In the genomic region with DNA sequence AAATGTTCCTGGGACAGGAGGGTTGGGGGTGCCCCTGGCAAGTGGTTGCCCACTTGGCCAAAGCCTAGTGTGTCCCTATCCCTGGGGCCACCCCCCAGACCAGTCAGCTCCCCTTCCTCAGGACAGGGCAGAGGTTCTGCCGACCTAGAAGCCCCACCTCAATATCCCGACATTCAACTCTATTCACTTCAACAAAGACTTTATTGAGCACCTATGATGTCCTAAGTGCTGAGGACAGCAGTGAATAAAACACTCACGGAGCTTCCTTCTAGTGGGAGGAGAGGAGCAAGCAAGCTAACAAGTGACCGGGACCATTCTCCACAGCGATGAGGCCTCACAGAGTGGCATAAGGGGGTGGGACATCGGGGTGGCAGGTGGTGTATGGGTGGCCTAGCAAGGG, we compare ENCODE assay signal across 21 cellular contexts. TPM values are rescaled to one million over a fixed set of nuclear protein-coding genes. Genes with fewer than 3 reads are reported as not detected.
A peak's percentile ranks its signal among the peaks of the same experiment; 100 is the strongest.
DNase-seq lines count a peak whose midpoint lies in the region; FAIRE-seq and TF ChIP-seq lines count a peak whose summit lies in the region.
"Had no signal": no experiment of that assay in that cellular context is flagged by ENCODE, and none has a peak within 500 bp of the region (broad histone marks: within the 10 kb centered on the region; RNA-seq: fewer than 3 reads in every experiment).

No MANE protein-coding gene starts in this region.

- H3K4me3 ChIP-seq in BLaER1 treated with 17β-estradiol and CSF1 and Interleukin-3, amounts not matched to agents 10 nM and 100 nM, result no peak overlapping the region
- H3K4me3 ChIP-seq in astrocyte (ENCODE audit: insufficient read depth, low read depth, low read length), result no peak overlapping the region
- H3K4me3 ChIP-seq in esophagus squamous epithelium, result no peak overlapping the region
- H3K4me3 ChIP-seq: GM23248 had no signal

- H3K4me1 ChIP-seq in BLaER1 treated with 17β-estradiol and CSF1 and Interleukin-3, amounts not matched to agents 10 nM and 100 nM, result peaks cover 0 to 32% (median 12%) of the 10 kb centered on the region in 10 experiments; a peak in 12 of 20 replicates
- no peaks in the 10 kb centered on the region for H3K4me1 ChIP-seq in astrocyte (ENCODE audit: insufficient read depth, low read length)
- no peaks in the 10 kb centered on the region for H3K4me1 ChIP-seq in esophagus squamous epithelium
- H3K4me1 ChIP-seq: Caco-2 had no signal

- peaks cover 0 to 31% (median 0%) of the 10 kb centered on the region in 11 experiments; a peak in 3 of 22 replicates for H4K20me1 ChIP-seq in BLaER1 treated with 17β-estradiol and CSF1 and Interleukin-3, amounts not matched to agents 10 nM and 100 nM
- no peaks in the 10 kb centered on the region for H4K20me1 ChIP-seq in astrocyte (ENCODE audit: insufficient read depth, low read length)

- peaks cover 2% of the 10 kb centered on the region for H3K36me3 Mint-ChIP-seq in astrocyte (ENCODE audit: low read depth, unreplicated experiment)
- H3K36me3 Mint-ChIP-seq in glutamatergic neuron (ENCODE audit: unreplicated experiment), result no peaks in the 10 kb centered on the region
- no peaks in the 10 kb centered on the region for H3K36me3 Mint-ChIP-seq in type B pancreatic cell
- H3K36me3 Mint-ChIP-seq: IgD-negative memory B cell had no signal

- H3K9ac ChIP-seq in BLaER1 treated with 17β-estradiol and CSF1 and Interleukin-3, amounts not matched to agents 10 nM and 100 nM, result no peak overlapping the region
- H3K9ac ChIP-seq in astrocyte (ENCODE audit: low read length), result no peak overlapping the region
- H3K9ac ChIP-seq: GM23248 had no signal

- H3K79me2 ChIP-seq in astrocyte (ENCODE audit: insufficient read depth, low read length), result no peaks in the 10 kb centered on the region

- 0 out of 22 replicates have a peak, but pooled peaks cover 0 to 5% (median 0%) of the 10 kb centered on the region in 11 experiments for H3K9me3 ChIP-seq in BLaER1 treated with 17β-estradiol and CSF1 and Interleukin-3, amounts not matched to agents 10 nM and 100 nM (replicated peaks in 1 of 11)
- no peaks in the 10 kb centered on the region for H3K9me3 ChIP-seq in astrocyte (ENCODE audit: insufficient read depth, low read depth, low read length)
- no peaks in the 10 kb centered on the region for H3K9me3 ChIP-seq in esophagus squamous epithelium
- H3K9me3 ChIP-seq: Caco-2 had no signal

- H2AFZ ChIP-seq in astrocyte (ENCODE audit: low read depth, low read length), result no peak overlapping the region
- H2AFZ ChIP-seq: GM23248 had no signal

- H3K9me3 Mint-ChIP-seq in astrocyte (ENCODE audit: unreplicated experiment) (no peaks in the 10 kb centered on the region), glutamatergic neuron (ENCODE audit: unreplicated experiment) (peaks cover 10% of the 10 kb centered on the region), type B pancreatic cell (no peaks in the 10 kb centered on the region)
- H3K9me3 Mint-ChIP-seq: CD4-positive, alpha-beta T cell; HFFc6 had no signal

- no peaks in the 10 kb centered on the region for H3K27me3 ChIP-seq in BLaER1 treated with 17β-estradiol and CSF1 and Interleukin-3, amounts not matched to agents 10 nM and 100 nM
- H3K27me3 ChIP-seq in astrocyte (ENCODE audit: insufficient read depth, low read length), result peaks cover 22% of the 10 kb centered on the region
- H3K27me3 ChIP-seq in esophagus squamous epithelium, result peaks cover 0 to 71% (median 4%) of the 10 kb centered on the region in 4 donors

- TF ChIP-seq CTCF in astrocyte (IDR thresholded peaks at IDR 0.05; ENCODE audit: insufficient read depth, low read depth, low read length) (no peak), glutamatergic neuron (IDR thresholded peaks at IDR 0.05; ENCODE audit: partially characterized antibody, unreplicated experiment) (no peak), type B pancreatic cell (conservative IDR thresholded peaks at IDR 0.05) (no peak), esophagus squamous epithelium (IDR thresholded peaks at IDR 0.05) (no peak)

- H3K27ac Mint-ChIP-seq in astrocyte (ENCODE audit: unreplicated experiment) (peak overlapping the region; percentile 47), glutamatergic neuron (ENCODE audit: unreplicated experiment) (peak overlapping the region; percentile 43), type B pancreatic cell (peak overlapping the region; percentile 41)
- H3K27ac Mint-ChIP-seq: B cell; CD4-positive, alpha-beta T cell; HFFc6; IgD-negative memory B cell had no signal

- H3K4me1 Mint-ChIP-seq in astrocyte (ENCODE audit: low read depth, unreplicated experiment) (no peaks in the 10 kb centered on the region), glutamatergic neuron (ENCODE audit: low read depth, unreplicated experiment) (peaks cover 14% of the 10 kb centered on the region), type B pancreatic cell (ENCODE audit: unreplicated experiment) (no peaks in the 10 kb centered on the region)
- H3K4me1 Mint-ChIP-seq: B cell had no signal

- H3K4me2 ChIP-seq in BLaER1 treated with 17β-estradiol and CSF1 and Interleukin-3, amounts not matched to agents 10 nM and 100 nM, result peak overlapping the region in 7 of 11 experiments; percentile 4 to 54 (median 20); a peak in 8 of 22 replicates
- H3K4me2 ChIP-seq in astrocyte (ENCODE audit: low read length), result no peak overlapping the region

- intact Hi-C loops in esophagus squamous epithelium (cut with DNase I), result no loop called here

- no peak for TF ChIP-seq POLR2A in esophagus squamous epithelium (IDR thresholded peaks at IDR 0.05)

- FAIRE-seq in astrocyte (lab: Jason Lieb, UNC) (no peak), HTR-8/SVneo (lab: Jason Lieb, UNC) (no peak)
- FAIRE-seq: D721Med, G401.6, GM12891, GM19239, H54, HepG2 had no signal

- peaks cover 63% of the 10 kb centered on the region for H3K27me3 Mint-ChIP-seq in astrocyte (ENCODE audit: low read depth, unreplicated experiment)
- H3K27me3 Mint-ChIP-seq in glutamatergic neuron (ENCODE audit: unreplicated experiment), result peaks cover 13% of the 10 kb centered on the region
- peaks cover 19% of the 10 kb centered on the region for H3K27me3 Mint-ChIP-seq in type B pancreatic cell

- no peak for DNase-seq in astrocyte (ENCODE audit: low read depth)
- DNase-seq in glutamatergic neuron, result no peak
- no peak for DNase-seq in type B pancreatic cell (ENCODE audit: extremely low spot score, unreplicated experiment)
- no peak for DNase-seq in HTR-8/SVneo (ENCODE audit: insufficient read length, low spot score)
- DNase-seq in esophagus squamous epithelium (lab: John Stamatoyannopoulos, UW), result no peak
- DNase-seq in activated CD4-positive, alpha-beta T cell treated with anti-CD3 and anti-CD28 coated beads for 4 hours, result no peak
- DNase-seq: Caco-2; CD4-positive, alpha-beta T cell; GM23248; HCEC 1CT; HFFc6 had no signal

- WGBS in esophagus squamous epithelium, 2 donors, result 63 to 90% methylated on average over 2 to 4 of the region's 6 CpGs

- H3K36me3 ChIP-seq in BLaER1 treated with 17β-estradiol and CSF1 and Interleukin-3, amounts not matched to agents 10 nM and 100 nM, result no peaks in the 10 kb centered on the region
- H3K36me3 ChIP-seq in astrocyte (ENCODE audit: insufficient read depth, low read length) (no peaks in the 10 kb centered on the region), esophagus squamous epithelium (no peaks in the 10 kb centered on the region)

- H3K4me3 Mint-ChIP-seq in astrocyte (ENCODE audit: unreplicated experiment) (no peak overlapping the region), glutamatergic neuron (ENCODE audit: unreplicated experiment) (peak overlapping the region; percentile 15), type B pancreatic cell (peak overlapping the region; percentile 17)
- H3K4me3 Mint-ChIP-seq: B cell; CD4-positive, alpha-beta T cell; HFFc6; IgD-negative memory B cell had no signal

- H3K27ac ChIP-seq in BLaER1 treated with 17β-estradiol and CSF1 and Interleukin-3, amounts not matched to agents 10 nM and 100 nM, result no peak overlapping the region
- H3K27ac ChIP-seq in astrocyte (ENCODE audit: low read depth, low read length) (no peak overlapping the region), esophagus squamous epithelium (no peak overlapping the region)
- H3K27ac ChIP-seq: C4-2B, GM23248 had no signal

RNA-seq across cellular contexts. Expression of a gene that starts 52.7 kb away (rescaled TPM):
- total RNA-seq in astrocyte (0.30 and 0.34 TPM in 2 replicates), glutamatergic neuron (ENCODE audit: unreplicated experiment) (119 TPM), type B pancreatic cell (ENCODE audit: low replicate concordance) (2.2 and 4.2 TPM in 2 replicates), esophagus squamous epithelium (not detected)
- total RNA-seq: B cell, HepG2 had no signal

Comparison
In these comparisons a context has a peak if more than half of its experiments do, and no peak if none do; other contexts are left out.
1. RNA of a gene that starts 52.7 kb away (total RNA-seq): 119 TPM in glutamatergic neuron (single experiment); 2.2 to 4.2 TPM in type B pancreatic cell, 0.30 to 0.34 TPM in astrocyte and not detected in esophagus squamous epithelium; every median in the first group is over 10 times any median in the second.
2. Peak in every context shown above with its lines, with median percentiles within 50 percentile points of each other: H3K27ac Mint-ChIP-seq.